ENCODE assay signal across 20 cellular contexts in genomic region chr19:51772977-51773376, GRCh38. TPM values are rescaled to one million over a fixed set of nuclear protein-coding genes. Genes with fewer than 3 reads are reported as not detected.
"Had no signal": no experiment of that assay in that cellular context is flagged by ENCODE, and none has a peak within 500 bp of the region (broad histone marks: within the 10 kb centered on the region; RNA-seq: fewer than 3 reads in every experiment).

No MANE protein-coding gene starts in this region.

- H3K4me3 ChIP-seq: colonic mucosa, esophagus muscularis mucosa, hepatocyte, left lung, thyroid gland, vagina had no signal

- H2AFZ ChIP-seq: hepatocyte had no signal

- FAIRE-seq: kidney had no signal

- DNase-seq: activated CD4-positive, alpha-beta T cell treated with anti-CD3 and anti-CD28 coated beads for 4 hours; activated CD8-positive, alpha-beta memory T cell treated with anti-CD3 and anti-CD28 coated beads, Interleukin-2, amount 50 U/mL, for 4 hours; activated CD8-positive, alpha-beta T cell treated with anti-CD3 and anti-CD28 coated beads, Interleukin-2, amount 10 ng/mL, durations not matched to agents 7 days and 5 days; activated gamma-delta T cell; activated naive CD8-positive, alpha-beta T cell treated with anti-CD3 and anti-CD28 coated beads for 36 hours; activated T-cell treated with anti-CD3 and anti-CD28 coated beads, Interleukin-2, amount 50 U/mL, for 48 hours; central memory CD4-positive, alpha-beta T cell; colonic mucosa; kidney; left lung; mesendoderm; natural killer cell; stimulated activated CD4-positive, alpha-beta T cell treated with anti-CD3 and anti-CD28 coated beads, Interleukin-2, amount 100 ng/mL, for 48 hours; thyroid gland had no signal

- H3K79me2 ChIP-seq: hepatocyte had no signal

- H3K27me3 ChIP-seq: colonic mucosa, hepatocyte, thyroid gland, vagina had no signal

- H3K36me3 ChIP-seq: colonic mucosa, esophagus muscularis mucosa, thyroid gland, vagina had no signal

- H3K9me3 ChIP-seq: colonic mucosa, esophagus muscularis mucosa, thyroid gland, vagina had no signal

- H3K4me1 ChIP-seq: colonic mucosa, thyroid gland, vagina had no signal

- H3K4me2 ChIP-seq: hepatocyte had no signal

- ATAC-seq: activated CD8-positive, alpha-beta T cell treated with anti-CD3 and anti-CD28 coated beads, Interleukin-2, amount 10 ng/mL, durations not matched to agents 7 days and 5 days; left lung; natural killer cell; stimulated activated memory B cell treated with anti-CD40 and anti-IgM and Interleukin-4, amounts not matched to agents 10 μg/mL and 1 μg/mL and 100 μg/mL, for 72 hours had no signal

- H3K27ac ChIP-seq: colonic mucosa, esophagus muscularis mucosa, hepatocyte, thyroid gland, vagina had no signal

RNA-seq across cellular contexts. Expression of gene FPR2, which starts 12.0 kb away (rescaled TPM):
- total RNA-seq: activated CD8-positive, alpha-beta T cell treated with anti-CD3 and anti-CD28 coated beads, Interleukin-2, amount 10 ng/mL, durations not matched to agents 7 days and 5 days; activated naive CD8-positive, alpha-beta T cell treated with anti-CD3 and anti-CD28 coated beads for 36 hours; glomerular endothelial cell; hepatocyte; vagina had no signal
- polyA plus RNA-seq: hepatocyte had no signal

RNA-seq across cellular contexts. Expression of gene FPR1, which starts 21.3 kb away (rescaled TPM):
- total RNA-seq: activated CD8-positive, alpha-beta T cell treated with anti-CD3 and anti-CD28 coated beads, Interleukin-2, amount 10 ng/mL, durations not matched to agents 7 days and 5 days; activated naive CD8-positive, alpha-beta T cell treated with anti-CD3 and anti-CD28 coated beads for 36 hours; glomerular endothelial cell had no signal

RNA-seq across cellular contexts. Expression of gene FPR3, which starts 22.0 kb away (rescaled TPM):
- total RNA-seq: activated CD8-positive, alpha-beta T cell treated with anti-CD3 and anti-CD28 coated beads, Interleukin-2, amount 10 ng/mL, durations not matched to agents 7 days and 5 days; activated naive CD8-positive, alpha-beta T cell treated with anti-CD3 and anti-CD28 coated beads for 36 hours; glomerular endothelial cell; hepatocyte; renal cortical epithelial cell had no signal
- polyA plus RNA-seq: hepatocyte had no signal

RNA-seq across cellular contexts. Expression of gene HAS1, which starts 49.2 kb away (rescaled TPM):
- total RNA-seq: activated CD8-positive, alpha-beta T cell treated with anti-CD3 and anti-CD28 coated beads, Interleukin-2, amount 10 ng/mL, durations not matched to agents 7 days and 5 days; activated naive CD8-positive, alpha-beta T cell treated with anti-CD3 and anti-CD28 coated beads for 36 hours; glomerular endothelial cell; kidney; natural killer cell; renal cortical epithelial cell had no signal
